11 cellular contexts compared by ENCODE assay signal in the genomic region with DNA sequence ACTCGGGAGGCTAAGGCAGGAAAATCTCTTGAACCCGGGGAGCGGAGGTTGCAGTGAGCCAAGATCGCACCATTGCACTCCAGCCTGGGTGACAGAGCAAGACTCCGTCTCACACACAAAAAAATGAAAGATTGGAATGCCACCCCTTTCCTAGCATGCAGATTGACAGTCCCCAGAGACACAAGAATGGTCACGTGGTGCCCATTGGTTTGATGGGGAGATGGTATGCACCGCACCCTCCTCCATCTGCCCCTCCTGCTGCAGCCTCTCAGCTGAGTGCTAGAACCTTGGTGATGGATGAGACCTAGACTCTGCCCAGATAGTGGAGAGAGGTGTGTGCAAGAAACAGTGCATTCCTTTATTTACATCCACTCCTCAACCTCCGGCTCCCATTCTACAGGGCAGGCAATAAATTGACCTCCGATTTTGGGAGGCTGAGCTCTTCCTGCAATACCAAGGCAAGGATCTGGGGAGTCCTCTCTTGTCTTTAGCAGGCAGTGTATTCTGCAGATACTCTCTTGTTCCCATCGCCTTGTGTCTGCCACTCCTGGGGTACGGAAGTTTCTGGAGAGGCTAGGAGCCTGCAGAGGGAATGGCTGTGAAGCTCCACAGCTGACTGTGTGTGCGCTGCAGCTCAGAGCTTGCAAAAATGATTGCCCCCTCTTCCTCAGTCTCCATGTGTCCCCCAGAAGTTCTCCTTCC. TPM values are rescaled to one million over a fixed set of nuclear protein-coding genes. Genes with fewer than 3 reads are reported as not detected.
DNase-seq lines count a peak whose midpoint lies in the region; ATAC-seq, FAIRE-seq and TF ChIP-seq lines count a peak whose summit lies in the region.
"Had no signal": no experiment of that assay in that cellular context is flagged by ENCODE, and none has a peak within 500 bp of the region (broad histone marks: within the 10 kb centered on the region; RNA-seq: fewer than 3 reads in every experiment).

No MANE protein-coding gene starts in this region.

- H3K79me2 ChIP-seq in astrocyte (ENCODE audit: insufficient read depth, low read length) = peaks cover 26% of the 10 kb centered on the region

- H3K23ac ChIP-seq in IMR-90 (ENCODE audit: low read depth, low read length) (no peak overlapping the region), neuronal stem cell (ENCODE audit: low read depth, low read length, poor library complexity) (no peak overlapping the region)

- intact Hi-C loops in IMR-90 (cut with micrococcal nuclease) = no loop called here

- H2BK5ac ChIP-seq in IMR-90 (ENCODE audit: low read depth, low read length, poor library complexity, severe bottlenecking) (no peak overlapping the region), neuronal stem cell (ENCODE audit: low read length) (no peak overlapping the region)

- H3K27ac ChIP-seq in IMR-90 (ENCODE audit: insufficient read depth, low read length) (no peak overlapping the region), astrocyte (ENCODE audit: low read depth, low read length) (no peak overlapping the region), neuronal stem cell (replicated peaks; ENCODE audit: low read length) (no peak overlapping the region)
- H3K27ac ChIP-seq: colonic mucosa had no signal

- CTCF ChIA-PET in IMR-90 (lab: Yijun Ruan, JAX) (interaction anchor here (0.5 kb wide), 1 partner anchor 128 kb away, joined by 4 read pairs; no protein-coding TSS in a partner anchor), GM10248 (lab: Yijun Ruan, JAX) (interaction anchor here (0.6 to 1.4 kb wide), 3 partner anchors 10 to 197 kb away, joined by 3 to 5 read pairs (median 3); no protein-coding TSS in a partner anchor)

- peak overlapping the region; percentile 15 for H3K27ac Mint-ChIP-seq in T-helper 1 cell treated with Interleukin-12 subunit alpha and Interleukin-12 subunit beta and Interleukin-4 antibody, amounts not matched to agents 30 μg/mL and 1 μg/mL, for 36 hours
- peak overlapping the region; percentile 47 for H3K27ac Mint-ChIP-seq in astrocyte (ENCODE audit: unreplicated experiment)

- no TSS peak for BruUV-seq in IMR-90 (replicated peaks; lab: Mats Ljungman, UMichigan)

- no peaks in the 10 kb centered on the region for H3K9me3 Mint-ChIP-seq in T-helper 1 cell treated with Interleukin-12 subunit alpha and Interleukin-12 subunit beta and Interleukin-4 antibody, amounts not matched to agents 30 μg/mL and 1 μg/mL, for 36 hours
- no peaks in the 10 kb centered on the region for H3K9me3 Mint-ChIP-seq in astrocyte (ENCODE audit: unreplicated experiment)

- H3K4me1 ChIP-seq in IMR-90 (ENCODE audit: control insufficient read depth, insufficient read depth, low read length) = peaks cover 4% of the 10 kb centered on the region
- peaks cover 7% of the 10 kb centered on the region for H3K4me1 ChIP-seq in astrocyte (ENCODE audit: insufficient read depth, low read length)
- H3K4me1 ChIP-seq in neuronal stem cell (ENCODE audit: control insufficient read depth in 2 of 2, insufficient read depth in 1 of 2, low read depth in 1 of 2, low read length in 2 of 2) = peaks cover 2 to 9% of the 10 kb centered on the region in 2 donors

- peaks cover 4 to 25% of the 10 kb centered on the region in 2 experiments; a peak in 3 of 4 replicates for H3K79me1 ChIP-seq in IMR-90 (ENCODE audit: low read depth in 1 of 2, low read length in 2 of 2)
- no peaks in the 10 kb centered on the region for H3K79me1 ChIP-seq in neuronal stem cell (ENCODE audit: low read depth, low read length)

- no peak overlapping the region for H3K14ac ChIP-seq in IMR-90 (replicated peaks; ENCODE audit: low read depth, low read length)
- H3K14ac ChIP-seq in neuronal stem cell (ENCODE audit: low read length) = peak overlapping the region; percentile 32

- H4K91ac ChIP-seq in IMR-90 (ENCODE audit: insufficient read depth, low read depth, low read length) (no peak overlapping the region), neuronal stem cell (ENCODE audit: low read depth, low read length, poor library complexity) (no peak overlapping the region)

- no peaks in the 10 kb centered on the region for H3K36me3 Mint-ChIP-seq in T-helper 1 cell treated with Interleukin-12 subunit alpha and Interleukin-12 subunit beta and Interleukin-4 antibody, amounts not matched to agents 30 μg/mL and 1 μg/mL, for 36 hours (ENCODE audit: low read depth)
- H3K36me3 Mint-ChIP-seq in astrocyte (ENCODE audit: low read depth, unreplicated experiment) = no peaks in the 10 kb centered on the region

- FAIRE-seq in astrocyte (lab: Jason Lieb, UNC) = no peak
- FAIRE-seq: A204.1, GM12891 had no signal

- H3K4me3 ChIP-seq in IMR-90 (ENCODE audit: insufficient read depth, low read depth, low read length) (no peak overlapping the region), astrocyte (ENCODE audit: insufficient read depth, low read depth, low read length) (no peak overlapping the region), neuronal stem cell (ENCODE audit: low read length in 2 of 2) (no peak overlapping the region)
- H3K4me3 ChIP-seq: colonic mucosa had no signal

- H3K27me3 ChIP-seq in IMR-90 (ENCODE audit: control insufficient read depth, insufficient read depth, low read length) = no peaks in the 10 kb centered on the region
- no peaks in the 10 kb centered on the region for H3K27me3 ChIP-seq in astrocyte (ENCODE audit: insufficient read depth, low read length)
- no peaks in the 10 kb centered on the region for H3K27me3 ChIP-seq in neuronal stem cell (ENCODE audit: control insufficient read depth in 3 of 3, insufficient read depth in 3 of 3, low read depth in 1 of 3, low read length in 3 of 3)
- H3K27me3 ChIP-seq: colonic mucosa had no signal

- no peak overlapping the region for H3K9ac ChIP-seq in IMR-90 (ENCODE audit: low read depth, low read length)
- H3K9ac ChIP-seq in astrocyte (ENCODE audit: low read length) = no peak overlapping the region
- no peak overlapping the region for H3K9ac ChIP-seq in neuronal stem cell (ENCODE audit: low read depth, low read length, poor library complexity)

- H3K36me3 ChIP-seq in IMR-90 (ENCODE audit: control insufficient read depth, insufficient read depth, low read length) (no peaks in the 10 kb centered on the region), astrocyte (ENCODE audit: insufficient read depth, low read length) (no peaks in the 10 kb centered on the region), neuronal stem cell (replicated peaks in 1 of 2; ENCODE audit: control insufficient read depth in 2 of 2, insufficient read depth in 2 of 2, low read length in 2 of 2) (no peaks in the 10 kb centered on the region)
- H3K36me3 ChIP-seq: colonic mucosa had no signal

- peak overlapping the region; percentile 30 for H3K4me3 Mint-ChIP-seq in T-helper 1 cell treated with Interleukin-12 subunit alpha and Interleukin-12 subunit beta and Interleukin-4 antibody, amounts not matched to agents 30 μg/mL and 1 μg/mL, for 36 hours
- peak overlapping the region; percentile 54 for H3K4me3 Mint-ChIP-seq in astrocyte (ENCODE audit: unreplicated experiment)

- peaks cover 7% of the 10 kb centered on the region for H3K9me1 ChIP-seq in IMR-90 (ENCODE audit: insufficient read depth, low read length)

- 0 out of 3 replicates have a peak overlapping the region, but pooled peaks have one; percentile 10 for H2BK15ac ChIP-seq in IMR-90 (ENCODE audit: low read depth, low read length)
- H2BK15ac ChIP-seq in neuronal stem cell (ENCODE audit: low read length) = no peak overlapping the region

- H4K5ac ChIP-seq in IMR-90 (ENCODE audit: low read depth, low read length) = no peak overlapping the region

- in situ Hi-C loops in IMR-90 (cut with MboI; ENCODE audit: low sequenced_read_pairs) = no loop called here

- no peak overlapping the region for H2BK20ac ChIP-seq in IMR-90 (ENCODE audit: low read depth, low read length)

- DNase-seq in T-helper 1 cell (no peak), IMR-90 (no peak), astrocyte (ENCODE audit: low read depth) (no peak), neuronal stem cell (ENCODE audit: low spot score) (no peak), NCI-H187 treated with DMSO at 0.1 percent for 48 hours (lab: John Stamatoyannopoulos, UW) (no peak), GM10248 (ENCODE audit: extremely low spot score) (no peak)
- DNase-seq: colonic mucosa had no signal

- no peak overlapping the region for H2AFZ ChIP-seq in IMR-90 (replicated peaks; ENCODE audit: low read length, poor library complexity)
- no peak overlapping the region for H2AFZ ChIP-seq in astrocyte (ENCODE audit: low read depth, low read length)
- peak overlapping the region; percentile 56 for H2AFZ ChIP-seq in neuronal stem cell (ENCODE audit: low read length)

- no peak overlapping the region for H3K56ac ChIP-seq in IMR-90 (ENCODE audit: extremely low read depth, insufficient read depth, low read length)

- no peak for TF ChIP-seq RAD21 in IMR-90 (IDR thresholded peaks at IDR 0.05; ENCODE audit: low read length)

- H4K20me1 ChIP-seq in IMR-90 (ENCODE audit: insufficient read depth, low read length) (peaks cover 7% of the 10 kb centered on the region), astrocyte (ENCODE audit: insufficient read depth, low read length) (peaks cover 19% of the 10 kb centered on the region)

- H3K4ac ChIP-seq in IMR-90 (ENCODE audit: low read depth, low read length) (0 out of 2 replicates have a peak overlapping the region, but pooled peaks have one; percentile 19), neuronal stem cell (ENCODE audit: low read length) (no peak overlapping the region)

- no peak overlapping the region for H3K4me2 ChIP-seq in IMR-90 (ENCODE audit: low read depth, low read length)
- no peak overlapping the region for H3K4me2 ChIP-seq in astrocyte (ENCODE audit: low read length)
- H3K4me2 ChIP-seq in neuronal stem cell (ENCODE audit: insufficient read depth, low read length, poor library complexity, severe bottlenecking) = no peak overlapping the region

- no peak for TF ChIP-seq POLR2A in IMR-90 (IDR thresholded peaks at IDR 0.05; ENCODE audit: low read depth, low read length)

- H4K8ac ChIP-seq in IMR-90 (ENCODE audit: low read depth in 2 of 2, low read length in 2 of 2) = no peak overlapping the region
- H4K8ac ChIP-seq in neuronal stem cell (ENCODE audit: low read depth, low read length) = no peak overlapping the region

- no peak overlapping the region for H3K18ac ChIP-seq in IMR-90 (ENCODE audit: low read depth, low read length)
- H3K18ac ChIP-seq in neuronal stem cell (ENCODE audit: low read length) = no peak overlapping the region

- no peak overlapping the region for H2BK12ac ChIP-seq in neuronal stem cell (ENCODE audit: low read length)

- H3K9me3 ChIP-seq in IMR-90 (ENCODE audit: control insufficient read depth, insufficient read depth, low read length) (no peaks in the 10 kb centered on the region), astrocyte (ENCODE audit: insufficient read depth, low read depth, low read length) (no peaks in the 10 kb centered on the region), neuronal stem cell (replicated peaks in 1 of 2; ENCODE audit: control insufficient read depth in 2 of 2, insufficient read depth in 1 of 2, low read depth in 1 of 2, low read length in 2 of 2) (no peaks in the 10 kb centered on the region)
- H3K9me3 ChIP-seq: colonic mucosa had no signal

- H2BK120ac ChIP-seq in IMR-90 (ENCODE audit: low read depth, low read length) (no peak overlapping the region), neuronal stem cell (ENCODE audit: low read depth, low read length) (no peak overlapping the region)

- POLR2A ChIA-PET in IMR-90 (lab: Charles Lee; ENCODE audit: unreplicated experiment) = no interaction called here
- POLR2A ChIA-PET in GM10248 (lab: Yijun Ruan, JAX) = no interaction called here

- 93% methylated on average over 3 of the region's 12 CpGs; no CpG with 5 or more reads in 1 of the 2 experiments for WGBS in IMR-90 (ENCODE audit: extremely low coverage in 2 of 2, insufficient read length in 1 of 2), 2 experiments
- no CpG with 5 or more reads among the region's 12 CpGs for WGBS in neuronal stem cell (ENCODE audit: extremely low coverage in 2 of 2, insufficient read length in 2 of 2, insufficient replicate concordance in 1 of 2), 2 donors

- peaks cover 29% of the 10 kb centered on the region for H3K4me1 Mint-ChIP-seq in T-helper 1 cell treated with Interleukin-12 subunit alpha and Interleukin-12 subunit beta and Interleukin-4 antibody, amounts not matched to agents 30 μg/mL and 1 μg/mL, for 36 hours (ENCODE audit: low read depth)
- peaks cover 5% of the 10 kb centered on the region for H3K4me1 Mint-ChIP-seq in astrocyte (ENCODE audit: low read depth, unreplicated experiment)

- ATAC-seq in IMR-90 (ENCODE audit: low read depth) (no peak), HG02870 (IDR thresholded peaks at IDR 0.05; ENCODE audit: unreplicated experiment) (no peak)

- peaks cover 4% of the 10 kb centered on the region for H3K27me3 Mint-ChIP-seq in T-helper 1 cell treated with Interleukin-12 subunit alpha and Interleukin-12 subunit beta and Interleukin-4 antibody, amounts not matched to agents 30 μg/mL and 1 μg/mL, for 36 hours (ENCODE audit: low read depth)
- peaks cover 3% of the 10 kb centered on the region for H3K27me3 Mint-ChIP-seq in astrocyte (ENCODE audit: low read depth, unreplicated experiment)

- no peak for TF ChIP-seq CTCF in IMR-90 (conservative IDR thresholded peaks at IDR 0.05; ENCODE audit: low read depth, low read length)
- TF ChIP-seq CTCF in astrocyte (IDR thresholded peaks at IDR 0.05; ENCODE audit: insufficient read depth, low read depth, low read length) = no peak
- no peak for TF ChIP-seq CTCF in GM10248 (IDR thresholded peaks at IDR 0.05; ENCODE audit: control extremely low read depth, extremely low read depth, low read depth, missing control alignments)

- dilution Hi-C loops in IMR-90 (cut with HindIII; ENCODE audit: low sequenced_read_pairs, unreplicated experiment) = no loop called here

- H2AK5ac ChIP-seq in IMR-90 (ENCODE audit: low read depth, low read length) = peak overlapping the region; percentile 4; the same call in 1 of the 2 replicates
- peak overlapping the region; percentile 53 for H2AK5ac ChIP-seq in neuronal stem cell (ENCODE audit: low read depth, low read length)

- no peak overlapping the region for H2AK9ac ChIP-seq in IMR-90 (replicated peaks; ENCODE audit: low read depth, low read length, poor library complexity)

RNA-seq across cellular contexts. Expression of a gene that starts 1.1 kb away (rescaled TPM):
- 11.3 and 12.5 TPM in 2 replicates for total RNA-seq in IMR-90 (2012; rRNA removed)
- 9.1 and 11.3 TPM in 2 replicates for polyA plus RNA-seq in IMR-90 (2012; rRNA removed)
- polyA plus RNA-seq in IMR-90 (2012; cell fraction: cytosol; rRNA removed) = 6.6 and 7.3 TPM in 2 replicates
- 6.4 and 11.0 TPM in 2 replicates for polyA plus RNA-seq in IMR-90 (2012; cell fraction: nucleus; rRNA removed; ENCODE audit: low replicate concordance)
- 17.4 and 19.0 TPM in 2 replicates for total RNA-seq in astrocyte
- 13.0 TPM for polyA plus RNA-seq in neuronal stem cell (2013, experiment 1 of 2)
- polyA plus RNA-seq in neuronal stem cell (2013, experiment 2 of 2) = 14.3 TPM
